Comparison of ENCODE assay signal across 1 cellular context in the genomic region with DNA sequence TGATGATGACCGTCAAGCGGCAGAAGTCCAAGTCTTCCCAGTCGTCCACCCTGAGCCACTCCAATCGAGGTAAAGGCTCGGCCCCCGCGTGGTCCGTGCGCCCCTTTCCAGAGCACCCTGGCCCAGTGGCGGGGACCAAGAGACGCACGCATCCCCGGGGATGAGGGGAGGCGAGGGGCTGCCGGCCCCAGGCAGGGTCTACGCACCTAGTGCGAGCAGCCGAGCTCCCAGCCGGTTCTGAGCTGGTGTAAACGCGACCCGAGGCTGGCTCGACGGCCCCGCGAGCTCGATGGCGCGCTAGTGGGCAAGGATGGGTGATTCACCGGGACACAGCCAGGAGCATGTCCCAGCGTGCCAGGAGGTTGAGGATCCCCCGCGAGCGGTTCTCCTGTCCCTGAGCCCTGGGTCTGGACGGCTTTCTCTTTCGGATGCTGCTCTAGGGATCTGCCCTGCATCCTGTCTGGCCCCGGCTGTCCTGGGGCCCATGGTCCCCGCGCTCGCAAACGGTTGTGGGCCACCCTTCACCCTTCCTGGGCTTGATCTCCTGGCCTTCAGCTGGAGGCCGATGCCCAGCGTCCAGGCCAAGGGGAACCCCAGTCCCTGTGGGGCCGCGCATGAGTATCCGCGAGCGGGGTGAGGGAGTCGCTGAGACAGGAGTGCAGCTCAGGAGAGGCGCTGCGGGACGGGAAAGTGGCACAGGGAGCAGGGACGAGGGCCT.
TF ChIP-seq lines count a peak whose summit lies in the region.

No MANE protein-coding gene starts in this region.

TF ChIP-seq in GM23338, 12 proteins besides CTCF, POLR2A, EP300 and RAD21 (continued from another document):
- TF ChIP-seq, protein P1, sequence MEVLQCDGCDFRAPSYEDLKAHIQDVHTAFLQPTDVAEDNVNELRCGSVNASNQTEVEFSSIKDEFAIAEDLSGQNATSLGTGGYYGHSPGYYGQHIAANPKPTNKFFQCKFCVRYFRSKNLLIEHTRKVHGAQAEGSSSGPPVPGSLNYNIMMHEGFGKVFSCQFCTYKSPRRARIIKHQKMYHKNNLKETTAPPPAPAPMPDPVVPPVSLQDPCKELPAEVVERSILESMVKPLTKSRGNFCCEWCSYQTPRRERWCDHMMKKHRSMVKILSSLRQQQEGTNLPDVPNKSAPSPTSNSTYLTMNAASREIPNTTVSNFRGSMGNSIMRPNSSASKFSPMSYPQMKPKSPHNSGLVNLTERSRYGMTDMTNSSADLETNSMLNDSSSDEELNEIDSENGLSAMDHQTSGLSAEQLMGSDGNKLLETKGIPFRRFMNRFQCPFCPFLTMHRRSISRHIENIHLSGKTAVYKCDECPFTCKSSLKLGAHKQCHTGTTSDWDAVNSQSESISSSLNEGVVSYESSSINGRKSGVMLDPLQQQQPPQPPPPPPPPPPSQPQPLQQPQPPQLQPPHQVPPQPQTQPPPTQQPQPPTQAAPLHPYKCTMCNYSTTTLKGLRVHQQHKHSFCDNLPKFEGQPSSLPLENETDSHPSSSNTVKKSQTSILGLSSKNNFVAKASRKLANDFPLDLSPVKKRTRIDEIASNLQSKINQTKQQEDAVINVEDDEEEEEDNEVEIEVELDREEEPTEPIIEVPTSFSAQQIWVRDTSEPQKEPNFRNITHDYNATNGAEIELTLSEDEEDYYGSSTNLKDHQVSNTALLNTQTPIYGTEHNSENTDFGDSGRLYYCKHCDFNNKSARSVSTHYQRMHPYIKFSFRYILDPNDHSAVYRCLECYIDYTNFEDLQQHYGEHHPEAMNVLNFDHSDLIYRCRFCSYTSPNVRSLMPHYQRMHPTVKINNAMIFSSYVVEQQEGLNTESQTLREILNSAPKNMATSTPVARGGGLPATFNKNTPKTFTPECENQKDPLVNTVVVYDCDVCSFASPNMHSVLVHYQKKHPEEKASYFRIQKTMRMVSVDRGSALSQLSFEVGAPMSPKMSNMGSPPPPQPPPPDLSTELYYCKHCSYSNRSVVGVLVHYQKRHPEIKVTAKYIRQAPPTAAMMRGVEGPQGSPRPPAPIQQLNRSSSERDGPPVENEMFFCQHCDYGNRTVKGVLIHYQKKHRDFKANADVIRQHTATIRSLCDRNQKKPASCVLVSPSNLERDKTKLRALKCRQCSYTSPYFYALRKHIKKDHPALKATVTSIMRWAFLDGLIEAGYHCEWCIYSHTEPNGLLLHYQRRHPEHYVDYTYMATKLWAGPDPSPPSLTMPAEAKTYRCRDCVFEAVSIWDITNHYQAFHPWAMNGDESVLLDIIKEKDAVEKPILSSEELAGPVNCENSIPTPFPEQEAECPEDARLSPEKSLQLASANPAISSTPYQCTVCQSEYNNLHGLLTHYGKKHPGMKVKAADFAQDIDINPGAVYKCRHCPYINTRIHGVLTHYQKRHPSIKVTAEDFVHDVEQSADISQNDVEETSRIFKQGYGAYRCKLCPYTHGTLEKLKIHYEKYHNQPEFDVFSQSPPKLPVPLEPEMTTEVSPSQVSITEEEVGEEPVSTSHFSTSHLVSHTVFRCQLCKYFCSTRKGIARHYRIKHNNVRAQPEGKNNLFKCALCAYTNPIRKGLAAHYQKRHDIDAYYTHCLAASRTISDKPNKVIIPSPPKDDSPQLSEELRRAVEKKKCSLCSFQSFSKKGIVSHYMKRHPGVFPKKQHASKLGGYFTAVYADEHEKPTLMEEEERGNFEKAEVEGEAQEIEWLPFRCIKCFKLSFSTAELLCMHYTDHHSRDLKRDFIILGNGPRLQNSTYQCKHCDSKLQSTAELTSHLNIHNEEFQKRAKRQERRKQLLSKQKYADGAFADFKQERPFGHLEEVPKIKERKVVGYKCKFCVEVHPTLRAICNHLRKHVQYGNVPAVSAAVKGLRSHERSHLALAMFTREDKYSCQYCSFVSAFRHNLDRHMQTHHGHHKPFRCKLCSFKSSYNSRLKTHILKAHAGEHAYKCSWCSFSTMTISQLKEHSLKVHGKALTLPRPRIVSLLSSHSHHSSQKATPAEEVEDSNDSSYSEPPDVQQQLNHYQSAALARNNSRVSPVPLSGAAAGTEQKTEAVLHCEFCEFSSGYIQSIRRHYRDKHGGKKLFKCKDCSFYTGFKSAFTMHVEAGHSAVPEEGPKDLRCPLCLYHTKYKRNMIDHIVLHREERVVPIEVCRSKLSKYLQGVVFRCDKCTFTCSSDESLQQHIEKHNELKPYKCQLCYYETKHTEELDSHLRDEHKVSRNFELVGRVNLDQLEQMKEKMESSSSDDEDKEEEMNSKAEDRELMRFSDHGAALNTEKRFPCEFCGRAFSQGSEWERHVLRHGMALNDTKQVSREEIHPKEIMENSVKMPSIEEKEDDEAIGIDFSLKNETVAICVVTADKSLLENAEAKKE (CRISPR knock-in tag; IDR thresholded peaks at IDR 0.05): no peak
